In the genomic region with DNA sequence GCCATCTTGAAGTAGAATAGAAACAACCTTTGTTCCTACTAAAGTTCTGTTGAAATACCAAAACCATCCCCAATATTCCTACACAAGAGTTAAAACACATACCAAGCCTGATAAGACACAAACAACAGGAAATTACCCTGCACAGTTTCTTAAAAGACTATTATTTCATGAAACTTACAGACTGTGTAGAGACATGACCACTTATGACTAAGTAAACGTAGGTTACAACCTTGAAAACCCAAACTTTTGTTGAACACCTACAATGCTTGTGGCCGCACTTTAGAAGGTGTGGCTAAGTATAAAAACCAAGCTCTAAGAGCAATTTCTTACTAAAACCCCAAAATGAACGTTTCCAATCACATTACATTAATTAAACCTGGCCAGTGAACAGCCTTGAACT, we compare ENCODE assay signal across 1 cellular context.
TF ChIP-seq lines count a peak whose summit lies in the region.

No MANE protein-coding gene starts in this region.

TF ChIP-seq in K562, 482 proteins besides CTCF, POLR2A, EP300 and RAD21 (continued from another document):
- TF ChIP-seq, protein P1, sequence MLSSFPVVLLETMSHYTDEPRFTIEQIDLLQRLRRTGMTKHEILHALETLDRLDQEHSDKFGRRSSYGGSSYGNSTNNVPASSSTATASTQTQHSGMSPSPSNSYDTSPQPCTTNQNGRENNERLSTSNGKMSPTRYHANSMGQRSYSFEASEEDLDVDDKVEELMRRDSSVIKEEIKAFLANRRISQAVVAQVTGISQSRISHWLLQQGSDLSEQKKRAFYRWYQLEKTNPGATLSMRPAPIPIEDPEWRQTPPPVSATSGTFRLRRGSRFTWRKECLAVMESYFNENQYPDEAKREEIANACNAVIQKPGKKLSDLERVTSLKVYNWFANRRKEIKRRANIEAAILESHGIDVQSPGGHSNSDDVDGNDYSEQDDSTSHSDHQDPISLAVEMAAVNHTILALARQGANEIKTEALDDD (IDR thresholded peaks at IDR 0.05): peak; percentile 47; the same call in 1 of the 2 replicates
